13 cellular contexts compared by ENCODE assay signal in genomic region chr2:97005353-97005752, GRCh38. TPM values are rescaled to one million over a fixed set of nuclear protein-coding genes. Genes with fewer than 3 reads are reported as not detected.
DNase-seq lines count a peak whose midpoint lies in the region; ATAC-seq and TF ChIP-seq lines count a peak whose summit lies in the region.
"Had no signal": no experiment of that assay in that cellular context is flagged by ENCODE, and none has a peak within 500 bp of the region (broad histone marks: within the 10 kb centered on the region; RNA-seq: fewer than 3 reads in every experiment).

No MANE protein-coding gene starts in this region.

- CTCF ChIA-PET in AG04450 (lab: Charles Lee) (interaction anchor here (1.0 to 1.2 kb wide), 2 partner anchors 9 to 148 kb away, joined by 4 to 10 read pairs; partner anchors contain the start of gene ANKRD39), Panc1 (lab: Charles Lee) (no interaction called here)
- CTCF ChIA-PET in activated naive CD4-positive, alpha-beta T cell treated with anti-CD3 and anti-CD28 coated beads, Interleukin-2, amount 10 ng/mL, durations not matched to agents 7 days and 5 days (lab: Charles Lee) = interaction anchor here (0.6 to 1.0 kb wide), 3 partner anchors 11 to 526 kb away, joined by 3 read pairs; no protein-coding TSS in a partner anchor

- H3K9me3 ChIP-seq in AG04450 (ENCODE audit: control insufficient read depth, insufficient read depth, low read length) = no peaks in the 10 kb centered on the region
- H3K9me3 ChIP-seq in Panc1 (ENCODE audit: control insufficient read depth, insufficient read depth, low read depth, low read length) = no peaks in the 10 kb centered on the region
- H3K9me3 ChIP-seq: gastrocnemius medialis, transverse colon had no signal

- TF ChIP-seq CTCF in AG04450 (IDR thresholded peaks at IDR 0.05; ENCODE audit: low read depth, low read length) (peak; percentile 49), GM12865 (IDR thresholded peaks at IDR 0.05; ENCODE audit: insufficient read depth, low read depth, low read length, missing control alignments) (peak; percentile 26), Panc1 (IDR thresholded peaks at IDR 0.05) (peak; percentile 62), fibroblast of the aortic adventitia (IDR thresholded peaks at IDR 0.05; ENCODE audit: insufficient read depth, low read length) (peak; percentile 58)

- H3K27ac ChIP-seq in AG04450 (ENCODE audit: low read depth, low read length) (no peak overlapping the region), Panc1 (ENCODE audit: low read length) (no peak overlapping the region)
- H3K27ac ChIP-seq: gastrocnemius medialis, transverse colon had no signal

- H3K27me3 ChIP-seq in AG04450 (ENCODE audit: control insufficient read depth, insufficient read depth, low read length) = peaks cover 6% of the 10 kb centered on the region
- H3K27me3 ChIP-seq in Panc1 (ENCODE audit: control insufficient read depth, insufficient read depth, low read length) = peaks cover 3% of the 10 kb centered on the region; the same call in 1 of the 2 replicates

- H3K36me3 Mint-ChIP-seq in activated naive CD4-positive, alpha-beta T cell treated with anti-CD3 and anti-CD28 coated beads, Interleukin-2, amount 10 ng/mL, durations not matched to agents 7 days and 5 days = no peaks in the 10 kb centered on the region

- H3K36me3 ChIP-seq in Panc1 (ENCODE audit: control insufficient read depth, insufficient read depth, low read length) = no peaks in the 10 kb centered on the region
- H3K36me3 ChIP-seq: gastrocnemius medialis, transverse colon had no signal

- H3K27ac Mint-ChIP-seq in activated naive CD4-positive, alpha-beta T cell treated with anti-CD3 and anti-CD28 coated beads, Interleukin-2, amount 10 ng/mL, durations not matched to agents 7 days and 5 days = no peak overlapping the region

- no peaks in the 10 kb centered on the region for H3K9me3 Mint-ChIP-seq in activated naive CD4-positive, alpha-beta T cell treated with anti-CD3 and anti-CD28 coated beads, Interleukin-2, amount 10 ng/mL, durations not matched to agents 7 days and 5 days

- BruUV-seq in Panc1 (replicated peaks; lab: Mats Ljungman, UMichigan) = no TSS peak

- intact Hi-C loops in Panc1 (cut with micrococcal nuclease; ENCODE audit: unreplicated experiment) = no loop called here

- DNase-seq in AG04450 (ENCODE audit: low read depth, low spot score) (no peak), GM12865 (ENCODE audit: low read depth) (no peak), Panc1 (ENCODE audit: low read depth, low spot score) (no peak), fibroblast of the aortic adventitia (ENCODE audit: low read depth) (no peak), HPDE6-E6E7 (ENCODE audit: extremely low spot score) (no peak), NCI-H1048 (lab: John Stamatoyannopoulos, UW) (no peak), HuH-7 (ENCODE audit: low spot score) (no peak)
- DNase-seq in activated naive CD4-positive, alpha-beta T cell treated with anti-CD3 and anti-CD28 coated beads, Interleukin-2, amount 10 ng/mL, durations not matched to agents 7 days and 5 days = no peak
- DNase-seq: activated CD4-positive, alpha-beta T cell treated with anti-CD3 and anti-CD28 coated beads for 4 hours; gastrocnemius medialis; NCI-H2171; stimulated activated CD4-positive, alpha-beta T cell treated with anti-CD3 and anti-CD28 coated beads, Interleukin-4, amount 100 ng/mL, for 1 hour; transverse colon had no signal

- no peak overlapping the region for H3K4me3 Mint-ChIP-seq in activated naive CD4-positive, alpha-beta T cell treated with anti-CD3 and anti-CD28 coated beads, Interleukin-2, amount 10 ng/mL, durations not matched to agents 7 days and 5 days

- no peak overlapping the region for H3K4me3 ChIP-seq in AG04450 (ENCODE audit: low read depth, low read length)
- no peak overlapping the region for H3K4me3 ChIP-seq in GM12865 (ENCODE audit: low read depth, low read length)
- no peak overlapping the region for H3K4me3 ChIP-seq in Panc1 (ENCODE audit: low read depth in 2 of 2, low read length in 2 of 2)
- no peak overlapping the region for H3K4me3 ChIP-seq in fibroblast of the aortic adventitia (ENCODE audit: low read depth, low read length)
- H3K4me3 ChIP-seq: gastrocnemius medialis, transverse colon had no signal

- H3K4me1 Mint-ChIP-seq in activated naive CD4-positive, alpha-beta T cell treated with anti-CD3 and anti-CD28 coated beads, Interleukin-2, amount 10 ng/mL, durations not matched to agents 7 days and 5 days = no peaks in the 10 kb centered on the region

- H3K27me3 Mint-ChIP-seq in activated naive CD4-positive, alpha-beta T cell treated with anti-CD3 and anti-CD28 coated beads, Interleukin-2, amount 10 ng/mL, durations not matched to agents 7 days and 5 days = peaks cover 42% of the 10 kb centered on the region

- no peaks in the 10 kb centered on the region for H3K4me1 ChIP-seq in Panc1 (ENCODE audit: control insufficient read depth, insufficient read depth, low read length)
- H3K4me1 ChIP-seq: gastrocnemius medialis, transverse colon had no signal

- in situ Hi-C loops in Panc1 (cut with HindIII; ENCODE audit: low pct_unique_long_range_greater_than_20kb, low sequenced_read_pairs) = no loop called here

- POLR2A ChIA-PET in AG04450 (lab: Yijun Ruan, JAX) = no interaction called here
- POLR2A ChIA-PET in Panc1 (lab: Charles Lee) = no interaction called here

- 0 out of 2 replicates have a peak, but pooled peaks have one; percentile 42 for ATAC-seq in Panc1
- ATAC-seq: gastrocnemius medialis had no signal

RNA-seq across cellular contexts. Expression of gene FAM178B, which starts 19.0 kb away (rescaled TPM):
- not detected in 2 replicates for polyA plus RNA-seq in AG04450 (2011; rRNA removed)
- polyA minus RNA-seq in AG04450 (2011; rRNA and poly(A)+ RNA removed) = not detected in 2 replicates
- total RNA-seq in Panc1 (2021; ENCODE audit: unreplicated experiment) = 0.26 TPM
- 0.31 TPM for polyA plus RNA-seq in Panc1 (2012; ENCODE audit: insufficient read length)
- not detected in 2 replicates for total RNA-seq in fibroblast of the aortic adventitia (ENCODE audit: low replicate concordance)
- total RNA-seq: transverse colon had no signal
